ENCODE assay signal across 1 cellular context in the genomic region with DNA sequence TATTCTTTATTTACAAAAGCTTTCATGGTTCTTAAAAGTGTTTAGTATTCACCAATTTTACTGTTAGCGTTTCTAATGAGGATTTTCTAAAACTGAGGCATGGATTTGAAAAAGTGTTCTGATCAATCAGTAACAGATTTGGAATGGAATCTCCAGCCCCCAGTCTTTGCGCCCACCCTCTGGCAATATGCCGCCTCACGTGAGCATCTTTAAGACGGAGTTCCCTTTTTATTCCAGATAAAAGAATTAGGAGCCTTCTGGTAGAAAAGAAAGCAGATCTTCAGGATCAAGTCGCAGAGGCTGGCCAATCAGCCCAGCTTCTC.
A peak's percentile ranks its signal among the peaks of the same experiment; 100 is the strongest.
TF ChIP-seq lines count a peak whose summit lies in the region.

No MANE protein-coding gene starts in this region.

TF ChIP-seq in IMR-90, 13 proteins besides CTCF, POLR2A, EP300 and RAD21 (continued from another document):
- TF ChIP-seq NFE2L2 (IDR thresholded peaks at IDR 0.05; ENCODE audit: low read depth, low read length) (no peak), MXI1 (IDR thresholded peaks at IDR 0.05; ENCODE audit: borderline replicate concordance, low read depth, low read length) (no peak), RFX5 (IDR thresholded peaks at IDR 0.05; ENCODE audit: low read depth, low read length) (no peak)
- TF ChIP-seq, protein P1, sequence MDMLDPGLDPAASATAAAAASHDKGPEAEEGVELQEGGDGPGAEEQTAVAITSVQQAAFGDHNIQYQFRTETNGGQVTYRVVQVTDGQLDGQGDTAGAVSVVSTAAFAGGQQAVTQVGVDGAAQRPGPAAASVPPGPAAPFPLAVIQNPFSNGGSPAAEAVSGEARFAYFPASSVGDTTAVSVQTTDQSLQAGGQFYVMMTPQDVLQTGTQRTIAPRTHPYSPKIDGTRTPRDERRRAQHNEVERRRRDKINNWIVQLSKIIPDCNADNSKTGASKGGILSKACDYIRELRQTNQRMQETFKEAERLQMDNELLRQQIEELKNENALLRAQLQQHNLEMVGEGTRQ (IDR thresholded peaks at IDR 0.05; ENCODE audit: low read depth, low read length) = peak; percentile 63
TF ChIP-seq in IMR-90: peak in this region for 2.
